In the genomic region with DNA sequence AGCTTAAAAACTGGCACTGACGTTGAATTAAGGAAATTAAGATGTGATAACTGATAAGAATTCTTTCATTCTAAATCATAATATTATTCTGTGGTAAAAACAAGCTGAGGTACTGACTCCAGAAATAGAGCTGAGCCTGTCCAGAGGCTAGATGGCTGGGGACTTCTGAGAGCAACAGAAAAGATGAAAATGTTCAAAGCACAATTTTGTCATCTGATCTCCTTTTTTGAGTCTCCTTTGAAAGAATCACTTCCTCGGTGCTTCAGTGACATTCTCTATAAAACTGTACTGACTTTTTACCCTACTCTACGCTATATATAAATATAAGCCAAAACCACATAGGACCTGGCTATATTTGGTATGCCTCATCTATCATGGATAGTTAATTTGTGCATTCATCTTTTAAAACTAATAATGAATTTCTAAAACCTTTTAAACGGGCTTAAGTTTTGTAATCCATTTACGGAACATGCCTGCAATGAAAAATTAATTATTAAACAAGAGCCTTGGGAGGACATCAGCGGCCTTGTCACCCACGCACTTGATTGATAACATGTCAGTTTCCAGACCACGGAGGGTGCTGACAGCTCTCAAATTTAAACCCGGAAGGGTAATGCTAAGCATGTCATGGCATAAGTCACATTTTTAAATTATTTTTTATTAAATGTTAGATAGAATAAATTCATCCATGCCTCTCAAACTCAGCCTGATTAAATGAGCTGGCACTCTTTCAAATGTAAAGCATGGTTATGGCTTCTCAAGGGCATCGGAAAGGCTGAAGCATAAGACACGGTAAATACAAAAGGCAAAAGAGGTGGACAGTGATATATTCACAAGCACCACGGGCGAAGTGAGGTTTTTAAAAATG, we compare ENCODE assay signal across 9 cellular contexts.
DNase-seq lines count a peak whose midpoint lies in the region; ATAC-seq and TF ChIP-seq lines count a peak whose summit lies in the region.
"Had no signal": no experiment of that assay in that cellular context is flagged by ENCODE, and none has a peak within 500 bp of the region (broad histone marks: within the 10 kb centered on the region; RNA-seq: fewer than 3 reads in every experiment).

No MANE protein-coding gene starts in this region.

- H3K27ac Mint-ChIP-seq in activated B cell treated with CpG ODN at 0.5 μM for 24 hours, result peak overlapping the region; percentile 89
- H3K27ac Mint-ChIP-seq in nephron progenitor cell, result no peak overlapping the region
- H3K27ac Mint-ChIP-seq: activated naive CD8-positive, alpha-beta T cell had no signal

- no peaks in the 10 kb centered on the region for H3K9me3 Mint-ChIP-seq in activated B cell treated with CpG ODN at 0.5 μM for 24 hours
- H3K9me3 Mint-ChIP-seq in nephron progenitor cell, result peaks cover 4% of the 10 kb centered on the region

- intact Hi-C loops in activated B cell treated with CpG ODN at 0.5 μM for 24 hours (cut with micrococcal nuclease), result loop anchor here (2.0 to 10.0 kb wide), 6 partner anchors 107 to 860 kb away; a partner anchor contains a TSS

- H3K36me3 Mint-ChIP-seq in activated B cell treated with CpG ODN at 0.5 μM for 24 hours (ENCODE audit: low read depth) (no peaks in the 10 kb centered on the region), nephron progenitor cell (ENCODE audit: low read depth) (peaks cover 4% of the 10 kb centered on the region)
- H3K36me3 Mint-ChIP-seq: activated naive CD8-positive, alpha-beta T cell had no signal

- TF ChIP-seq CTCF in activated B cell treated with CpG ODN at 0.5 μM for 24 hours (IDR thresholded peaks at IDR 0.05) (no peak), nephron progenitor cell (IDR thresholded peaks at IDR 0.05) (no peak)

- no peak for DNase-seq in activated B cell treated with CpG ODN at 0.5 μM for 24 hours
- DNase-seq in nephron progenitor cell, result no peak
- no peak for DNase-seq in stimulated activated CD4-positive, alpha-beta T cell treated with anti-CD3 and anti-CD28 coated beads, Interleukin-1b, Interleukin-23, amount 100 ng/mL, for 48 hours
- no peak for DNase-seq in NCI-H2227 (lab: John Stamatoyannopoulos, UW; ENCODE audit: unreplicated experiment)
- DNase-seq in HuH-7 (ENCODE audit: low spot score), result no peak
- no peak for DNase-seq in mucosa of gallbladder (ENCODE audit: low spot score)

- ATAC-seq in GM18520 (IDR thresholded peaks at IDR 0.05; ENCODE audit: unreplicated experiment), result peak; percentile 33
- ATAC-seq in HG02840 (IDR thresholded peaks at IDR 0.05; ENCODE audit: low FRiP score, unreplicated experiment), result peak; percentile 43
- peak; percentile 29 for ATAC-seq in activated B cell treated with CpG ODN at 0.5 μM for 24 hours (ENCODE audit: low read depth)

- POLR2A ChIA-PET in activated B cell treated with CpG ODN at 0.5 μM for 24 hours (lab: Charles Lee), result interaction anchor here (0.7 to 1.6 kb wide), 5 partner anchors 10 to 335 kb away, joined by 3 to 5 read pairs (median 4); no protein-coding TSS in a partner anchor

- peaks cover 42% of the 10 kb centered on the region for H3K4me1 Mint-ChIP-seq in activated B cell treated with CpG ODN at 0.5 μM for 24 hours
- H3K4me1 Mint-ChIP-seq in nephron progenitor cell, result peaks cover 26% of the 10 kb centered on the region

- H3K27me3 Mint-ChIP-seq in activated B cell treated with CpG ODN at 0.5 μM for 24 hours (no peaks in the 10 kb centered on the region), nephron progenitor cell (ENCODE audit: low read depth, poor library complexity) (peaks cover 3% of the 10 kb centered on the region)
- H3K27me3 Mint-ChIP-seq: activated naive CD8-positive, alpha-beta T cell had no signal

- H3K4me3 Mint-ChIP-seq in activated B cell treated with CpG ODN at 0.5 μM for 24 hours (peak overlapping the region; percentile 52), nephron progenitor cell (peak overlapping the region; percentile 61)
- H3K4me3 Mint-ChIP-seq: activated naive CD8-positive, alpha-beta T cell had no signal

- CTCF ChIA-PET in activated B cell treated with CpG ODN at 0.5 μM for 24 hours (lab: Charles Lee), result interaction anchor here (0.7 to 2.0 kb wide), 6 partner anchors 79 to 502 kb away, joined by 3 to 7 read pairs (median 4); no protein-coding TSS in a partner anchor
